Comparison of ENCODE assay signal across 13 cellular contexts in genomic region chr1:90358448-90358847, GRCh38.
"Had no signal": no experiment of that assay in that cellular context is flagged by ENCODE, and none has a peak within 500 bp of the region (broad histone marks: within the 10 kb centered on the region; RNA-seq: fewer than 3 reads in every experiment).

No MANE protein-coding gene starts in this region.

- ATAC-seq: activated naive CD8-positive, alpha-beta T cell treated with anti-CD3 and anti-CD28 coated beads, Interleukin-2, amount 50 U/mL, for 24 hours; mucosa of descending colon; naive thymus-derived CD4-positive, alpha-beta T cell; stimulated activated effector memory CD8-positive, alpha-beta T cell treated with anti-CD3 and anti-CD28 coated beads, Interleukin-12 subunit alpha, Interleukin-12 subunit beta, amount 100 ng/mL, for 72 hours had no signal

- DNase-seq: activated B cell treated with CpG ODN at 0.5 μM for 24 hours; activated CD4-positive, alpha-beta T cell treated with anti-CD3 and anti-CD28 coated beads, Interleukin-2, amount 10 ng/mL, durations not matched to agents 7 days and 5 days; activated naive CD4-positive, alpha-beta T cell; activated naive CD8-positive, alpha-beta T cell treated with anti-CD3 and anti-CD28 coated beads, Interleukin-2, amount 50 U/mL, for 24 hours; aorta; cortex of kidney; effector CD4-positive, alpha-beta T cell; esophagus squamous epithelium; hypothalamus; left ventricle myocardium inferior; mucosa of descending colon; naive thymus-derived CD4-positive, alpha-beta T cell had no signal
